1 cellular context compared by ENCODE assay signal in genomic region chr11:10648896-10649295, GRCh38.
TF ChIP-seq lines count a peak whose summit lies in the region.

No MANE protein-coding gene starts in this region.

TF ChIP-seq in SK-N-SH, 30 proteins besides CTCF, POLR2A, EP300 and RAD21 (continued from another document):
- TF ChIP-seq IRF3 (IDR thresholded peaks at IDR 0.05; ENCODE audit: low read depth, low read length) (no peak), TEAD4 (IDR thresholded peaks at IDR 0.05; ENCODE audit: borderline replicate concordance, insufficient read depth) (no peak), EZH2phosphoT487 (IDR thresholded peaks at IDR 0.05; ENCODE audit: borderline replicate concordance, low read depth) (no peak), GABPA (IDR thresholded peaks at IDR 0.05; ENCODE audit: low read depth) (no peak), NFIC (IDR thresholded peaks at IDR 0.05; ENCODE audit: borderline replicate concordance) (no peak), TAF1 (IDR thresholded peaks at IDR 0.05; ENCODE audit: borderline replicate concordance, low read depth, low read length) (no peak), RCOR1 (IDR thresholded peaks at IDR 0.05; ENCODE audit: low read length) (no peak), USF2 (IDR thresholded peaks at IDR 0.05; ENCODE audit: borderline replicate concordance, low read depth, low read length) (no peak), RFX5 (IDR thresholded peaks at IDR 0.05; ENCODE audit: low read length) (no peak), FOSL2 (IDR thresholded peaks at IDR 0.05; ENCODE audit: borderline replicate concordance, low read depth) (no peak), POLR2AphosphoS5 (IDR thresholded peaks at IDR 0.05; ENCODE audit: low read depth, low read length) (no peak), FOXJ3 (CRISPR knock-in tag; IDR thresholded peaks at IDR 0.05) (no peak), ZBTB33 (IDR thresholded peaks at IDR 0.05; ENCODE audit: borderline replicate concordance, low read depth) (no peak), MXI1 (IDR thresholded peaks at IDR 0.05; ENCODE audit: low read depth, low read length) (no peak), FOXM1 (IDR thresholded peaks at IDR 0.05; ENCODE audit: low read depth) (no peak)
- TF ChIP-seq, protein P1, sequence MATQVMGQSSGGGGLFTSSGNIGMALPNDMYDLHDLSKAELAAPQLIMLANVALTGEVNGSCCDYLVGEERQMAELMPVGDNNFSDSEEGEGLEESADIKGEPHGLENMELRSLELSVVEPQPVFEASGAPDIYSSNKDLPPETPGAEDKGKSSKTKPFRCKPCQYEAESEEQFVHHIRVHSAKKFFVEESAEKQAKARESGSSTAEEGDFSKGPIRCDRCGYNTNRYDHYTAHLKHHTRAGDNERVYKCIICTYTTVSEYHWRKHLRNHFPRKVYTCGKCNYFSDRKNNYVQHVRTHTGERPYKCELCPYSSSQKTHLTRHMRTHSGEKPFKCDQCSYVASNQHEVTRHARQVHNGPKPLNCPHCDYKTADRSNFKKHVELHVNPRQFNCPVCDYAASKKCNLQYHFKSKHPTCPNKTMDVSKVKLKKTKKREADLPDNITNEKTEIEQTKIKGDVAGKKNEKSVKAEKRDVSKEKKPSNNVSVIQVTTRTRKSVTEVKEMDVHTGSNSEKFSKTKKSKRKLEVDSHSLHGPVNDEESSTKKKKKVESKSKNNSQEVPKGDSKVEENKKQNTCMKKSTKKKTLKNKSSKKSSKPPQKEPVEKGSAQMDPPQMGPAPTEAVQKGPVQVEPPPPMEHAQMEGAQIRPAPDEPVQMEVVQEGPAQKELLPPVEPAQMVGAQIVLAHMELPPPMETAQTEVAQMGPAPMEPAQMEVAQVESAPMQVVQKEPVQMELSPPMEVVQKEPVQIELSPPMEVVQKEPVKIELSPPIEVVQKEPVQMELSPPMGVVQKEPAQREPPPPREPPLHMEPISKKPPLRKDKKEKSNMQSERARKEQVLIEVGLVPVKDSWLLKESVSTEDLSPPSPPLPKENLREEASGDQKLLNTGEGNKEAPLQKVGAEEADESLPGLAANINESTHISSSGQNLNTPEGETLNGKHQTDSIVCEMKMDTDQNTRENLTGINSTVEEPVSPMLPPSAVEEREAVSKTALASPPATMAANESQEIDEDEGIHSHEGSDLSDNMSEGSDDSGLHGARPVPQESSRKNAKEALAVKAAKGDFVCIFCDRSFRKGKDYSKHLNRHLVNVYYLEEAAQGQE (IDR thresholded peaks at IDR 0.05; ENCODE audit: low read depth, low read length), result no peak
